11 cellular contexts compared by ENCODE assay signal in the genomic region with DNA sequence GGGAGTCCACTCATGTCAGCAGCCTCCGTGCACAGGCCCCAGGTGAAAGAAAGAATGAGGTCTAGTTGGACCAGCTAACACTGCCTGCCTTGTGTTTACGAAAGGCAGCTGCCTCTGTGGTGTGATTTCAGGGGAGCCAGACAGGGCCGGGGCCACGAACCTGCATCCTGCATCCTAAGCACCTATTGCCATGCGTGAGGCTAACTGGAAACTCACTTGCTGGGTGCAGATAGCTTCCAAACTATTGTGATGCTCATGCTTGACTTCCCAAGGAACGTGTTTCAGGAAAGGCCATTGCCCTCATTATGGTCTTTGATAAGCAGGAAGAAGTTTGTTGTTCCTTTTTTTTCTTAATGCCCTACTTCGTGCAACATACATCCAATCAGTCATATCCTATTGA. TPM values are rescaled to one million over a fixed set of nuclear protein-coding genes. Genes with fewer than 3 reads are reported as not detected.
DNase-seq lines count a peak whose midpoint lies in the region; ATAC-seq and TF ChIP-seq lines count a peak whose summit lies in the region.
"Had no signal": no experiment of that assay in that cellular context is flagged by ENCODE, and none has a peak within 500 bp of the region (broad histone marks: within the 10 kb centered on the region; RNA-seq: fewer than 3 reads in every experiment).

No MANE protein-coding gene starts in this region.

- peaks cover 56% of the 10 kb centered on the region for H3K4me1 Mint-ChIP-seq in activated CD4-positive, alpha-beta T cell treated with anti-CD3 and anti-CD28 coated beads for 36 hours
- H3K4me1 Mint-ChIP-seq in activated naive CD4-positive, alpha-beta T cell treated with anti-CD3 and anti-CD28 coated beads, Interleukin-2, amount 50 U/mL, for 24 hours, result peaks cover 64% of the 10 kb centered on the region
- H3K4me1 Mint-ChIP-seq in type B pancreatic cell (ENCODE audit: unreplicated experiment), result peaks cover 30% of the 10 kb centered on the region

- no peaks in the 10 kb centered on the region for H3K9me3 Mint-ChIP-seq in activated CD4-positive, alpha-beta T cell treated with anti-CD3 and anti-CD28 coated beads for 36 hours (ENCODE audit: low read depth)
- H3K9me3 Mint-ChIP-seq in activated naive CD4-positive, alpha-beta T cell treated with anti-CD3 and anti-CD28 coated beads, Interleukin-2, amount 50 U/mL, for 24 hours, result peaks cover 4% of the 10 kb centered on the region
- H3K9me3 Mint-ChIP-seq in type B pancreatic cell, result no peaks in the 10 kb centered on the region

- peak overlapping the region; percentile 88 for H3K4me3 Mint-ChIP-seq in activated CD4-positive, alpha-beta T cell treated with anti-CD3 and anti-CD28 coated beads for 36 hours
- H3K4me3 Mint-ChIP-seq in activated naive CD4-positive, alpha-beta T cell treated with anti-CD3 and anti-CD28 coated beads, Interleukin-2, amount 50 U/mL, for 24 hours, result peak overlapping the region; percentile 99
- H3K4me3 Mint-ChIP-seq in type B pancreatic cell, result peak overlapping the region; percentile 65

- peak; percentile 46 for DNase-seq in activated CD4-positive, alpha-beta T cell treated with anti-CD3 and anti-CD28 coated beads for 36 hours
- no peak for DNase-seq in activated CD4-positive, alpha-beta T cell treated with anti-CD3 and anti-CD28 coated beads for 1 hour
- DNase-seq in midbrain (lab: John Stamatoyannopoulos, UW), result peak; percentile 72
- no peak for DNase-seq in type B pancreatic cell (ENCODE audit: extremely low spot score, unreplicated experiment)
- DNase-seq: ACHN, mesendoderm, NCI-H2029 treated with DMSO at 0.1 percent for 48 hours had no signal

- POLR2A ChIA-PET in activated CD4-positive, alpha-beta T cell treated with anti-CD3 and anti-CD28 coated beads for 36 hours (lab: Charles Lee), result interaction anchor here (2.7 kb wide), 1 partner anchor 58 kb away, joined by 14 read pairs; no protein-coding TSS in a partner anchor

- no peak for TF ChIP-seq CTCF in type B pancreatic cell (conservative IDR thresholded peaks at IDR 0.05)

- intact Hi-C loops in activated CD4-positive, alpha-beta T cell treated with anti-CD3 and anti-CD28 coated beads for 36 hours (cut with DNase I, micrococcal nuclease), result loop anchor here in 1 of 2 experiments (5.0 to 10.0 kb wide), 2 partner anchors 151 to 1562 kb away; partner anchors contain the start of gene DCTD

- peaks cover 29% of the 10 kb centered on the region for H3K36me3 Mint-ChIP-seq in activated CD4-positive, alpha-beta T cell treated with anti-CD3 and anti-CD28 coated beads for 36 hours (ENCODE audit: low read depth)
- H3K36me3 Mint-ChIP-seq in activated naive CD4-positive, alpha-beta T cell treated with anti-CD3 and anti-CD28 coated beads, Interleukin-2, amount 50 U/mL, for 24 hours, result peaks cover 17% of the 10 kb centered on the region
- no peaks in the 10 kb centered on the region for H3K36me3 Mint-ChIP-seq in type B pancreatic cell

- CTCF ChIA-PET in activated CD4-positive, alpha-beta T cell treated with anti-CD3 and anti-CD28 coated beads for 36 hours (lab: Charles Lee), result interaction anchor here (1.0 to 1.8 kb wide), 2 partner anchors 58 to 60 kb away, joined by 3 to 4 read pairs; no protein-coding TSS in a partner anchor

- no peaks in the 10 kb centered on the region for H3K27me3 Mint-ChIP-seq in activated CD4-positive, alpha-beta T cell treated with anti-CD3 and anti-CD28 coated beads for 36 hours
- H3K27me3 Mint-ChIP-seq in activated naive CD4-positive, alpha-beta T cell treated with anti-CD3 and anti-CD28 coated beads, Interleukin-2, amount 50 U/mL, for 24 hours, result no peaks in the 10 kb centered on the region
- H3K27me3 Mint-ChIP-seq in type B pancreatic cell, result no peaks in the 10 kb centered on the region

- ATAC-seq in activated CD4-positive, alpha-beta T cell treated with anti-CD3 and anti-CD28 coated beads for 36 hours, result no peak
- ATAC-seq in HG03521 (IDR thresholded peaks at IDR 0.05; ENCODE audit: unreplicated experiment) (no peak), HG02973 (IDR thresholded peaks at IDR 0.05; ENCODE audit: unreplicated experiment) (no peak), GM18520 (IDR thresholded peaks at IDR 0.05; ENCODE audit: unreplicated experiment) (no peak)

- peak overlapping the region; percentile 80 for H3K27ac Mint-ChIP-seq in activated CD4-positive, alpha-beta T cell treated with anti-CD3 and anti-CD28 coated beads for 36 hours
- H3K27ac Mint-ChIP-seq in activated naive CD4-positive, alpha-beta T cell treated with anti-CD3 and anti-CD28 coated beads, Interleukin-2, amount 50 U/mL, for 24 hours, result peak overlapping the region; percentile 100
- peak overlapping the region; percentile 51 for H3K27ac Mint-ChIP-seq in type B pancreatic cell

RNA-seq across cellular contexts. Expression of gene IRF2, which starts 2.3 kb away (rescaled TPM):
- total RNA-seq in activated CD4-positive, alpha-beta T cell treated with anti-CD3 and anti-CD28 coated beads for 36 hours, result 10 to 100 TPM; 50.1 to 68.9 TPM
- total RNA-seq in type B pancreatic cell (ENCODE audit: low replicate concordance), result 19.7 and 23.6 TPM in 2 replicates

Comparison
In these comparisons a context has a peak if more than half of its experiments do, and no peak if none do; other contexts are left out.
1. DNase-seq: peak in activated CD4-positive, alpha-beta T cell treated with anti-CD3 and anti-CD28 coated beads for 36 hours (single experiment) and midbrain (single experiment); none in activated CD4-positive, alpha-beta T cell treated with anti-CD3 and anti-CD28 coated beads for 1 hour (single experiment) and type B pancreatic cell (single experiment).
2. Peak in every context shown above with its lines, with median percentiles within 50 percentile points of each other: H3K27ac Mint-ChIP-seq and H3K4me3 Mint-ChIP-seq.